Comparison of ENCODE assay signal across 8 cellular contexts in the genomic region with DNA sequence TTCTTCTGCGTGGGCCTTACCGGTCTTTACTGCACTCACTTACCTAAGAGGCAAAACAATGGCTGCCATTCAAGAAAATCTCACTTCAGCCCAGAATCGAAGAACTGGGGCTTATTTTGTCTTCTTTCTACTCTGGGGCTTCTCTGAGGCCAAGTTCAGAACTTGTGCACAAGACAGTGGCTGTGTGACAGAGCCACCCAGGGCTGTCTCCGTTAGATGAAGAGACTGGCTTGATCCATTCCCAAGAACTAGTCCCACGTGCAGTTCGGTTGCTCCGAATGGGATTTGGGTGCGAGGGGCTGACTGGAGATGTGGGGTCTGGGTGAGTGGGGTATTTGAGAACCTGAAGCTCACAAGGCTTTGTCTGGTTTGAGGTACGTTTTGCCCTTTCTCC. TPM values are rescaled to one million over a fixed set of nuclear protein-coding genes. Genes with fewer than 3 reads are reported as not detected.
DNase-seq lines count a peak whose midpoint lies in the region; ATAC-seq lines count a peak whose summit lies in the region.

No MANE protein-coding gene starts in this region.

- DNase-seq in NT2/D1 (ENCODE audit: low read depth, low spot score), result no peak
- peak in 1 of 3 donors; percentile 4 for DNase-seq in effector memory CD4-positive, alpha-beta T cell
- no peak for DNase-seq in OCI-M1 (lab: John Stamatoyannopoulos, UW)
- no peak for DNase-seq in D341Med (ENCODE audit: low spot score)

- peak overlapping the region; percentile 84 for H3K27ac ChIP-seq in effector memory CD4-positive, alpha-beta T cell (ENCODE audit: insufficient read depth, low read length, poor library complexity, severe bottlenecking)
- peak overlapping the region; percentile 88 to 89 for H3K27ac ChIP-seq in mucosa of rectum (ENCODE audit: low read depth in 2 of 2, low read length in 2 of 2)

- peaks cover 40% of the 10 kb centered on the region for H3K36me3 ChIP-seq in NT2/D1 (ENCODE audit: insufficient read depth, insufficient read length, low read length)
- H3K36me3 ChIP-seq in effector memory CD4-positive, alpha-beta T cell (ENCODE audit: control insufficient read depth, insufficient read depth, low read length), result peaks cover 7% of the 10 kb centered on the region
- no peaks in the 10 kb centered on the region for H3K36me3 ChIP-seq in mucosa of rectum (ENCODE audit: control insufficient read depth in 2 of 2, insufficient read depth in 2 of 2, low read length in 2 of 2)

- ATAC-seq in GM18907 (IDR thresholded peaks at IDR 0.05; ENCODE audit: unreplicated experiment), result peak; percentile 6
- no peak for ATAC-seq in HG03097 (IDR thresholded peaks at IDR 0.05; ENCODE audit: low FRiP score, unreplicated experiment)
- ATAC-seq in esophagus mucosa, result no peak

- H3K4me1 ChIP-seq in NT2/D1 (ENCODE audit: insufficient read depth, insufficient read length) (peaks cover 4% of the 10 kb centered on the region), mucosa of rectum (ENCODE audit: control insufficient read depth in 2 of 2, insufficient read depth in 2 of 2, low read length in 2 of 2) (peaks cover 9 to 15% of the 10 kb centered on the region in 2 donors)
- H3K4me1 ChIP-seq in effector memory CD4-positive, alpha-beta T cell (ENCODE audit: control insufficient read depth, insufficient read depth, low read length, poor library complexity, severe bottlenecking), result peaks cover 13% of the 10 kb centered on the region

- peaks cover 6% of the 10 kb centered on the region; the same call in 1 of the 2 replicates for H3K9me3 ChIP-seq in NT2/D1 (ENCODE audit: insufficient read depth, low read length)
- H3K9me3 ChIP-seq in effector memory CD4-positive, alpha-beta T cell (ENCODE audit: control insufficient read depth, low read length), result no peaks in the 10 kb centered on the region
- no peaks in the 10 kb centered on the region for H3K9me3 ChIP-seq in mucosa of rectum (ENCODE audit: control insufficient read depth in 2 of 2, low read length in 2 of 2)

- H3K4me3 ChIP-seq in NT2/D1 (ENCODE audit: insufficient read length, low read depth) (peak overlapping the region; percentile 59), mucosa of rectum (ENCODE audit: low read length in 2 of 2) (peak overlapping the region; percentile 84 to 85)
- peak overlapping the region; percentile 88 for H3K4me3 ChIP-seq in effector memory CD4-positive, alpha-beta T cell (ENCODE audit: insufficient read depth, low read depth, low read length, poor library complexity, severe bottlenecking)

- H3K9ac ChIP-seq in NT2/D1 (ENCODE audit: insufficient read length, low read depth) (peak overlapping the region; percentile 84), mucosa of rectum (ENCODE audit: low read depth in 1 of 2, low read length in 2 of 2) (peak overlapping the region; percentile 86 to 87)

- H3K27me3 ChIP-seq in NT2/D1 (ENCODE audit: insufficient read depth, insufficient read length) (peaks cover 7% of the 10 kb centered on the region), mucosa of rectum (ENCODE audit: control insufficient read depth in 2 of 2, insufficient read depth in 2 of 2, low read length in 2 of 2) (no peaks in the 10 kb centered on the region)
- H3K27me3 ChIP-seq in effector memory CD4-positive, alpha-beta T cell (replicated peaks; ENCODE audit: control insufficient read depth, insufficient read depth, low read length, poor library complexity, severe bottlenecking), result no peaks in the 10 kb centered on the region

RNA-seq across cellular contexts. Expression of a gene that starts 0.8 kb away (rescaled TPM):
- total RNA-seq in esophagus mucosa, result 47.9 TPM
